ENCODE assay signal across 21 cellular contexts in the genomic region with DNA sequence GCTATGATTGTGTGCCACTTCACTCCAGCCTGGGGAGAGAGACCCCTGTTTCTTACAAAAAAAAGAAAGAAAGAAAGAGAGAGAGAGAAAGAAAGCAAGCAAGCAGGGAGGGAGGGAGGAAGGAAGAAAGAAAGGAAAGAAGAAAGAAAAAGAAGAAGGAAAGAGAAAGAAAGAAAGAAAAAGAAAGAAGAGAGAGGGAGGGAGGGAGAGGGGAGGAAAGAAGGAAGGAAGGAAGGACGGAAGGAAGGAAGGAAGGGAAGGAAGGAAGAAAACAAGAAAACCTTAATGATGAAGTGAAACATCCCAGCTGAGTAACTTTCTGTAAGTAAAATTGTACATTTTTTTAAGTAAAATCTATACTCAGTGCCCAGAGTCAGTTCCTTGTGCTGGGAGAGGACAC.
"Had no signal": no experiment of that assay in that cellular context is flagged by ENCODE, and none has a peak within 500 bp of the region (broad histone marks: within the 10 kb centered on the region; RNA-seq: fewer than 3 reads in every experiment).

No MANE protein-coding gene starts in this region.

- H3K27me3 Mint-ChIP-seq: IgD-negative memory B cell had no signal

- DNase-seq: KBM-7, MV-4-11, NCI-H1048, NCI-H1105, NCI-H1417, NCI-H1436 treated with DMSO at 0.1 percent for 48 hours, NCI-H1694, NCI-H187 treated with DMSO at 0.1 percent for 48 hours, NCI-H2029 treated with DMSO at 0.1 percent for 48 hours, NCI-H2227 treated with DMSO at 0.1 percent for 48 hours, NCI-H524, NCI-H526 treated with DMSO at 0.1 percent for 48 hours, NCI-H748 treated with DMSO at 0.1 percent for 48 hours, Right ventricle myocardium superior, RPMI8226, SIG-M5, T-helper 1 cell had no signal

- H3K4me2 ChIP-seq: SK-N-SH had no signal

- H3K9ac ChIP-seq: SK-N-SH had no signal

- H3K4me3 ChIP-seq: SJSA1 had no signal

- H3K27me3 ChIP-seq: SJSA1 had no signal

- H3K4me3 Mint-ChIP-seq: IgD-negative memory B cell had no signal

- H3K36me3 Mint-ChIP-seq: IgD-negative memory B cell had no signal

- H3K4me1 ChIP-seq: SJSA1 had no signal

- H3K27ac ChIP-seq: SJSA1 had no signal

- H3K9me3 Mint-ChIP-seq: IgD-negative memory B cell had no signal

- H3K9me3 ChIP-seq: SJSA1, SK-N-SH had no signal

- H3K36me3 ChIP-seq: SJSA1 had no signal

- H3K27ac Mint-ChIP-seq: IgD-negative memory B cell had no signal

- FAIRE-seq: RCC 7860 had no signal
